ENCODE assay signal across 10 cellular contexts in the genomic region with DNA sequence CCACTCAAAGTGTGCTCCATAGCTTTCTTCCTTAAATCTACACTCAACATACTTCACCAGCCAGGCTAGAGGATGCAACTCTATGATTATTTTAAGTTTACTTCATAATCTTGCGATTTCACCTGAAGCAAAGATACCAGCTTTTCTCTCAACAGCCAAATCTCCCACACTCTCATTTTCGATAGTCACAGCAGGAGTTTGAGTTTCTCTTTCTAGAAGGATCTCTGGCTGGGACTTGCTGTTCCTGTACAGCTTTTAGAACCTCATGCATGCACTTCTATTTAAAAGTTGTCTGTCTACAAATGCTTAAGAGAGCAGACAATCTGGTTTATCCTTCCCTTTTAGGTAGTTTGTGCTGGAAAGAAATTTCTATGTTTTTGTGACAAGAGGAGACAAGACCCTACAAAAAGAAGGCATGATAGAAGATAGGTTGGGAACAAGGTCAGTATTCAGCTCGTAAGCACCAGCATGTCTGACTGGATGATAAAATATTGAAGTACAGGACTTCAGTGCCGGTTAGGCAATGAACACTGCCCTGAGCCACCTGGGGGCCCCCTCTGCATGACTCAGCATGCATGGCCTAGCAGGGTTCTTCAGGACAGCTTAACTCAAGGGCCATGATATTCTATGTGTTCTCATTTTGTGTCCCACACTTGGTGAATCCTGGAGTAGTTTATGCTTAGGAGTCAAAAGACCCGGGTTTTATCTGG.
DNase-seq lines count a peak whose midpoint lies in the region; TF ChIP-seq lines count a peak whose summit lies in the region.
"Had no signal": no experiment of that assay in that cellular context is flagged by ENCODE, and none has a peak within 500 bp of the region (broad histone marks: within the 10 kb centered on the region; RNA-seq: fewer than 3 reads in every experiment).

No MANE protein-coding gene starts in this region.

- no peak overlapping the region for H3K9ac ChIP-seq in GM23248
- H3K9ac ChIP-seq: BLaER1 had no signal

- no peak overlapping the region for H3K4me3 ChIP-seq in GM23248
- no peak overlapping the region for H3K4me3 ChIP-seq in CD4-positive, alpha-beta memory T cell (ENCODE audit: low read length in 2 of 2)
- H3K4me3 ChIP-seq in effector memory CD4-positive, alpha-beta T cell (ENCODE audit: insufficient read depth, low read depth, low read length, poor library complexity, severe bottlenecking): no peak overlapping the region
- H3K4me3 ChIP-seq: BLaER1 had no signal

- POLR2A ChIA-PET in CD4-positive, alpha-beta memory T cell (lab: Charles Lee; ENCODE audit: partially characterized antibody): no interaction called here

- no peak overlapping the region for H2AFZ ChIP-seq in GM23248

- WGBS in GM23248 (ENCODE audit: low coverage in 1 of 2, low lambda C conversion rate in 2 of 2, missing lambda C conversion rate in 2 of 2), 2 experiments: 92 to 95% methylated on average over 3 to 5 of the region's 5 CpGs

- no peaks in the 10 kb centered on the region for H3K9me3 Mint-ChIP-seq in CD4-positive, alpha-beta memory T cell

- H3K27me3 ChIP-seq in GM23248 (replicated peaks; ENCODE audit: insufficient read depth): no peaks in the 10 kb centered on the region
- H3K27me3 ChIP-seq in CD4-positive, alpha-beta memory T cell (ENCODE audit: insufficient read depth, low read length): no peaks in the 10 kb centered on the region
- no peaks in the 10 kb centered on the region for H3K27me3 ChIP-seq in effector memory CD4-positive, alpha-beta T cell (replicated peaks; ENCODE audit: control insufficient read depth, insufficient read depth, low read length, poor library complexity, severe bottlenecking)
- H3K27me3 ChIP-seq: BLaER1 had no signal

- H3K4me1 ChIP-seq in GM23248 (ENCODE audit: insufficient read depth): peaks cover 22% of the 10 kb centered on the region
- peaks cover 19% of the 10 kb centered on the region for H3K4me1 ChIP-seq in CD4-positive, alpha-beta memory T cell (ENCODE audit: insufficient read depth, low read length)
- no peaks in the 10 kb centered on the region for H3K4me1 ChIP-seq in effector memory CD4-positive, alpha-beta T cell (ENCODE audit: control insufficient read depth, insufficient read depth, low read length, poor library complexity, severe bottlenecking)

- H3K9me2 ChIP-seq in GM23248 (ENCODE audit: insufficient read depth): no peaks in the 10 kb centered on the region

- no peaks in the 10 kb centered on the region for H3K36me3 ChIP-seq in GM23248 (ENCODE audit: low read depth)
- H3K36me3 ChIP-seq in CD4-positive, alpha-beta memory T cell (ENCODE audit: insufficient read depth, low read length): no peaks in the 10 kb centered on the region
- no peaks in the 10 kb centered on the region for H3K36me3 ChIP-seq in effector memory CD4-positive, alpha-beta T cell (ENCODE audit: control insufficient read depth, insufficient read depth, low read length)
- H3K36me3 ChIP-seq: BLaER1 had no signal

- H3K4me1 Mint-ChIP-seq in CD4-positive, alpha-beta memory T cell: peaks cover 14 to 33% (median 22%) of the 10 kb centered on the region in 4 donors

- no peaks in the 10 kb centered on the region for H3K27me3 Mint-ChIP-seq in CD4-positive, alpha-beta memory T cell

- in situ Hi-C loops in GM23248 (cut with MboI): no loop called here

- H3K36me3 Mint-ChIP-seq in CD4-positive, alpha-beta memory T cell: no peaks in the 10 kb centered on the region

- peaks cover 17% of the 10 kb centered on the region for H3F3A ChIP-seq in GM23248 (ENCODE audit: insufficient read depth)

- no peaks in the 10 kb centered on the region for H3K79me2 ChIP-seq in GM23248 (ENCODE audit: insufficient read depth)

- no peaks in the 10 kb centered on the region for H4K20me1 ChIP-seq in GM23248 (ENCODE audit: insufficient read depth)
- H4K20me1 ChIP-seq: BLaER1 had no signal

- peak overlapping the region in 1 of 7 donors; percentile 44 for H3K27ac Mint-ChIP-seq in CD4-positive, alpha-beta memory T cell

- intact Hi-C loops in posterior vena cava (cut with DNase I): no loop called here
- intact Hi-C loops in CD4-positive, alpha-beta memory T cell (cut with micrococcal nuclease): no loop called here

- H3K4me3 Mint-ChIP-seq in CD4-positive, alpha-beta memory T cell: peak overlapping the region in 1 of 8 donors; percentile 5
- H3K4me3 Mint-ChIP-seq: nephron had no signal

- no peak for TF ChIP-seq POLR2A in erythroblast (IDR thresholded peaks at IDR 0.05; ENCODE audit: low read length)

- CTCF ChIA-PET in CD4-positive, alpha-beta memory T cell (lab: Charles Lee; ENCODE audit: partially characterized antibody): interaction anchor here (0.5 kb wide), 1 partner anchor 263 kb away, joined by 3 read pairs; no protein-coding TSS in a partner anchor

- no peak overlapping the region for H3K27ac ChIP-seq in GM23248
- H3K27ac ChIP-seq in CD4-positive, alpha-beta memory T cell (ENCODE audit: low read depth, low read length): no peak overlapping the region
- no peak overlapping the region for H3K27ac ChIP-seq in effector memory CD4-positive, alpha-beta T cell (ENCODE audit: insufficient read depth, low read length, poor library complexity, severe bottlenecking)
- H3K27ac ChIP-seq: BLaER1 had no signal

- no peak overlapping the region for H3K4me2 ChIP-seq in GM23248 (ENCODE audit: unreplicated experiment)
- H3K4me2 ChIP-seq: BLaER1 had no signal

- DNase-seq in NCI-H748 (lab: John Stamatoyannopoulos, UW; ENCODE audit: unreplicated experiment): peak; percentile 28
- DNase-seq in NCI-H748 treated with DMSO at 0.1 percent for 48 hours (lab: John Stamatoyannopoulos, UW): no peak
- DNase-seq in GM23248: peak; percentile 36
- DNase-seq in NCI-H460 (ENCODE audit: extremely low read depth, low read depth): peak; percentile 3
- DNase-seq in erythroblast (lab: John Stamatoyannopoulos, UW): peak; percentile 31 to 53
- no peak for DNase-seq in posterior vena cava (ENCODE audit: low spot score)
- DNase-seq in CD4-positive, alpha-beta memory T cell: no peak
- no peak for DNase-seq in effector memory CD4-positive, alpha-beta T cell

- H3K9me3 ChIP-seq in GM23248 (ENCODE audit: low read depth): no peaks in the 10 kb centered on the region
- no peaks in the 10 kb centered on the region for H3K9me3 ChIP-seq in CD4-positive, alpha-beta memory T cell (ENCODE audit: control insufficient read depth in 1 of 2, low read length in 2 of 2)
- H3K9me3 ChIP-seq in effector memory CD4-positive, alpha-beta T cell (ENCODE audit: control insufficient read depth, low read length): no peaks in the 10 kb centered on the region

Comparison
In these comparisons a context has a peak if more than half of its experiments do, and no peak if none do; other contexts are left out.
1. DNase-seq: peak in NCI-H748 (single experiment), GM23248 (single experiment), NCI-H460 (single experiment) and erythroblast (2 of 2); none in NCI-H748 treated with DMSO at 0.1 percent for 48 hours (single experiment), posterior vena cava (single experiment), CD4-positive, alpha-beta memory T cell (0 of 5) and effector memory CD4-positive, alpha-beta T cell (0 of 3).